ENCODE assay signal across 13 cellular contexts in the genomic region with DNA sequence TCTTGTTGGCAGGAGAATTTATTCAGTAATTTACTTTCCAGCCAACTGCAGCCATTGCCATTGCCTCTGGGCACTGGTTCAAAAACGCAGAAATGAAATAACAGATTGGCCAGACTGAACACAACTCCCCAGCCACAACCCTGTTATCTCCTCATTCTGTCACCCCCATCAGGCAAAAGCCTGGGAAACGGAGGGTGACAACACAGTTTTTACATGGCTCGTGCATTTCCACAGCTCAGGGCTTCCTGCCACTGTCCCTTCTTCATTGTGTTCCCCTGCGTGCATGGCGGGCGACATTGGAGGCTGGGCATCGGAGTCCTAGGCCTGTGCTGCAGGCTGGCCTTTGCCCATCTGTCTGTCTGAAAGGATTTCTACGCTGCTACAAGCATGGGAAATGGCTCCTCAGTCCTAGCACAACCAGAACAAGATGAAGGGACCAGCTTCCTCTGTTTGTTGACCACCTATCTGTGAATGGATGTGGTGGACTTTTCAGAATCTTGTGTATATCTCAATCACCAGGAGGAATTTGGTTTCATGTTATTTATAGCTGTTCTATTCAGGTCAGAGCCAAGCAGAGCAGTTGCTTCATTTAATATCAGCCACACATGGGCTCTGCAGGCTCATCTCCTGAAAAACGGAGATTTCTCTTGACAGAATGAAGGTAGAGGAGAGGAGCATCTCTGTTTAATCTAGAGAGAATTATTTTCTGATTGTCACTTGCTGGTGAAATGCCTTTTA.
A peak's percentile ranks its signal among the peaks of the same experiment; 100 is the strongest.
DNase-seq lines count a peak whose midpoint lies in the region; ATAC-seq and TF ChIP-seq lines count a peak whose summit lies in the region.
"Had no signal": no experiment of that assay in that cellular context is flagged by ENCODE, and none has a peak within 500 bp of the region (broad histone marks: within the 10 kb centered on the region; RNA-seq: fewer than 3 reads in every experiment).

No MANE protein-coding gene starts in this region.

- peaks cover 15% of the 10 kb centered on the region for H3K4me1 Mint-ChIP-seq in glutamatergic neuron (ENCODE audit: low read depth, unreplicated experiment)
- H3K4me1 Mint-ChIP-seq in activated naive CD8-positive, alpha-beta T cell treated with anti-CD3 and anti-CD28 coated beads for 36 hours: peaks cover 8% of the 10 kb centered on the region

- peak; percentile 93 for DNase-seq in DMS 273 (lab: John Stamatoyannopoulos, UW; ENCODE audit: unreplicated experiment)
- peak; percentile 81 for DNase-seq in NCI-H69 (lab: John Stamatoyannopoulos, UW)
- DNase-seq in glutamatergic neuron: peak; percentile 29
- peak; percentile 69 for DNase-seq in occipital lobe (lab: John Stamatoyannopoulos, UW)
- no peak for DNase-seq in NCI-H526 (lab: John Stamatoyannopoulos, UW)
- DNase-seq in activated gamma-delta T cell (lab: John Stamatoyannopoulos, UW): no peak
- no peak for DNase-seq in activated naive CD8-positive, alpha-beta T cell treated with anti-CD3 and anti-CD28 coated beads for 36 hours
- DNase-seq: left lung; stimulated activated CD4-positive, alpha-beta T cell treated with anti-CD3 and anti-CD28 coated beads, Interleukin-1b, Interleukin-23, amount 100 ng/mL, for 48 hours; stimulated activated naive CD4-positive, alpha-beta T cell treated with Interleukin-2 at 50 U/mL for 16 hours had no signal

- H3K4me3 Mint-ChIP-seq in glutamatergic neuron (ENCODE audit: unreplicated experiment): no peak overlapping the region
- H3K4me3 Mint-ChIP-seq in activated naive CD8-positive, alpha-beta T cell treated with anti-CD3 and anti-CD28 coated beads for 36 hours: no peak overlapping the region
- H3K4me3 Mint-ChIP-seq: activated naive CD8-positive, alpha-beta T cell; T-helper 2 cell treated with Interferon-gamma antibody and Interleukin-4, amounts not matched to agents 5 μg/mL and 100 μg/mL, for 36 hours had no signal

- H3K36me3 Mint-ChIP-seq in glutamatergic neuron (ENCODE audit: unreplicated experiment): peaks cover 6% of the 10 kb centered on the region
- H3K36me3 Mint-ChIP-seq in activated naive CD8-positive, alpha-beta T cell treated with anti-CD3 and anti-CD28 coated beads for 36 hours: peaks cover 25% of the 10 kb centered on the region

- no peak overlapping the region for H3K27ac Mint-ChIP-seq in glutamatergic neuron (ENCODE audit: unreplicated experiment)
- H3K27ac Mint-ChIP-seq in activated naive CD8-positive, alpha-beta T cell treated with anti-CD3 and anti-CD28 coated beads for 36 hours: no peak overlapping the region
- H3K27ac Mint-ChIP-seq: activated naive CD8-positive, alpha-beta T cell; T-helper 2 cell treated with Interferon-gamma antibody and Interleukin-4, amounts not matched to agents 5 μg/mL and 100 μg/mL, for 36 hours had no signal

- no peak for ATAC-seq in GM19455 (IDR thresholded peaks at IDR 0.05; ENCODE audit: unreplicated experiment)

- no peaks in the 10 kb centered on the region for H3K9me3 Mint-ChIP-seq in glutamatergic neuron (ENCODE audit: unreplicated experiment)
- no peaks in the 10 kb centered on the region for H3K9me3 Mint-ChIP-seq in activated naive CD8-positive, alpha-beta T cell treated with anti-CD3 and anti-CD28 coated beads for 36 hours
- H3K9me3 Mint-ChIP-seq: T-helper 2 cell treated with Interferon-gamma antibody and Interleukin-4, amounts not matched to agents 5 μg/mL and 100 μg/mL, for 36 hours had no signal

- peaks cover 1% of the 10 kb centered on the region for H3K27me3 Mint-ChIP-seq in glutamatergic neuron (ENCODE audit: unreplicated experiment)
- no peaks in the 10 kb centered on the region for H3K27me3 Mint-ChIP-seq in activated naive CD8-positive, alpha-beta T cell treated with anti-CD3 and anti-CD28 coated beads for 36 hours
- H3K27me3 Mint-ChIP-seq: activated naive CD8-positive, alpha-beta T cell had no signal

- TF ChIP-seq CTCF in glutamatergic neuron (IDR thresholded peaks at IDR 0.05; ENCODE audit: partially characterized antibody, unreplicated experiment): no peak

Comparison
In these comparisons a context has a peak if more than half of its experiments do, and no peak if none do; other contexts are left out.
1. DNase-seq: peak in DMS 273 (single experiment), NCI-H69 (single experiment), glutamatergic neuron (single experiment) and occipital lobe (single experiment); none in NCI-H526 (0 of 2), activated gamma-delta T cell (single experiment) and activated naive CD8-positive, alpha-beta T cell treated with anti-CD3 and anti-CD28 coated beads for 36 hours (single experiment).